Comparison of ENCODE assay signal across 1 cellular context in genomic region chr3:198106265-198106664, GRCh38.
TF ChIP-seq lines count a peak whose summit lies in the region.

No MANE protein-coding gene starts in this region.

TF ChIP-seq in K562, 482 proteins besides CTCF, POLR2A, EP300 and RAD21 (continued from another document and continues in another):
- no peak for TF ChIP-seq LCOR (CRISPR knock-in tag; IDR thresholded peaks at IDR 0.05)
- no peak for TF ChIP-seq ZNF696 (CRISPR knock-in tag; conservative IDR thresholded peaks at IDR 0.05)
- TF ChIP-seq FOXA3 (CRISPR knock-in tag; conservative IDR thresholded peaks at IDR 0.05 in 1 of 2, IDR thresholded peaks at IDR 0.05 in 1 of 2): no peak
- no peak for TF ChIP-seq LEF1 (IDR thresholded peaks at IDR 0.05)
- no peak for TF ChIP-seq XRCC5 (IDR thresholded peaks at IDR 0.05; ENCODE audit: low read depth, low read length)
- TF ChIP-seq FOS (IDR thresholded peaks at IDR 0.05; ENCODE audit: extremely low read depth, insufficient read length): no peak
- no peak for TF ChIP-seq ZBTB17 (CRISPR knock-in tag; IDR thresholded peaks at IDR 0.05)
- no peak for TF ChIP-seq PPARD (CRISPR knock-in tag; IDR thresholded peaks at IDR 0.05)
- TF ChIP-seq BMI1 (IDR thresholded peaks at IDR 0.05; ENCODE audit: low read length): no peak
- TF ChIP-seq, protein P1, sequence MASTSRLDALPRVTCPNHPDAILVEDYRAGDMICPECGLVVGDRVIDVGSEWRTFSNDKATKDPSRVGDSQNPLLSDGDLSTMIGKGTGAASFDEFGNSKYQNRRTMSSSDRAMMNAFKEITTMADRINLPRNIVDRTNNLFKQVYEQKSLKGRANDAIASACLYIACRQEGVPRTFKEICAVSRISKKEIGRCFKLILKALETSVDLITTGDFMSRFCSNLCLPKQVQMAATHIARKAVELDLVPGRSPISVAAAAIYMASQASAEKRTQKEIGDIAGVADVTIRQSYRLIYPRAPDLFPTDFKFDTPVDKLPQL (IDR thresholded peaks at IDR 0.05; ENCODE audit: extremely low read depth, insufficient read length): peak; percentile 69
- TF ChIP-seq ZC3H8 (IDR thresholded peaks at IDR 0.05): no peak
- no peak for TF ChIP-seq NCOR1 (IDR thresholded peaks at IDR 0.05)
- TF ChIP-seq RBM15 (IDR thresholded peaks at IDR 0.05; ENCODE audit: insufficient read depth, low read length): no peak
- TF ChIP-seq POLR3G (IDR thresholded peaks at IDR 0.05; ENCODE audit: extremely low read depth, insufficient read length, insufficient replicate concordance): no peak
- no peak for TF ChIP-seq ARID3A (IDR thresholded peaks at IDR 0.05; ENCODE audit: borderline replicate concordance, low read depth, low read length)
- TF ChIP-seq BHLHE40 (IDR thresholded peaks at IDR 0.05; ENCODE audit: low read length): no peak; the same call in 1 of the 2 replicates
- TF ChIP-seq DDX20 (tag; IDR thresholded peaks at IDR 0.05; ENCODE audit: low read depth): no peak
- TF ChIP-seq, protein P2, sequence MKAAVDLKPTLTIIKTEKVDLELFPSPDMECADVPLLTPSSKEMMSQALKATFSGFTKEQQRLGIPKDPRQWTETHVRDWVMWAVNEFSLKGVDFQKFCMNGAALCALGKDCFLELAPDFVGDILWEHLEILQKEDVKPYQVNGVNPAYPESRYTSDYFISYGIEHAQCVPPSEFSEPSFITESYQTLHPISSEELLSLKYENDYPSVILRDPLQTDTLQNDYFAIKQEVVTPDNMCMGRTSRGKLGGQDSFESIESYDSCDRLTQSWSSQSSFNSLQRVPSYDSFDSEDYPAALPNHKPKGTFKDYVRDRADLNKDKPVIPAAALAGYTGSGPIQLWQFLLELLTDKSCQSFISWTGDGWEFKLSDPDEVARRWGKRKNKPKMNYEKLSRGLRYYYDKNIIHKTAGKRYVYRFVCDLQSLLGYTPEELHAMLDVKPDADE (conservative IDR thresholded peaks at IDR 0.05; ENCODE audit: control insufficient read depth, low read depth, low read length): no peak
- TF ChIP-seq SMAD3 (CRISPR knock-in tag; conservative IDR thresholded peaks at IDR 0.05): no peak
- no peak for TF ChIP-seq PRPF4 (IDR thresholded peaks at IDR 0.05; ENCODE audit: insufficient read depth, low read depth, low read length, poor library complexity, severe bottlenecking)
- no peak for TF ChIP-seq YY1 (IDR thresholded peaks at IDR 0.05; ENCODE audit: borderline replicate concordance in 1 of 3, control insufficient read depth in 1 of 3, extremely low read depth in 1 of 3, insufficient read depth in 3 of 3, insufficient read length in 1 of 3, insufficient replicate concordance in 2 of 3, low read depth in 1 of 3, low read length in 2 of 3)
- TF ChIP-seq, protein P3, sequence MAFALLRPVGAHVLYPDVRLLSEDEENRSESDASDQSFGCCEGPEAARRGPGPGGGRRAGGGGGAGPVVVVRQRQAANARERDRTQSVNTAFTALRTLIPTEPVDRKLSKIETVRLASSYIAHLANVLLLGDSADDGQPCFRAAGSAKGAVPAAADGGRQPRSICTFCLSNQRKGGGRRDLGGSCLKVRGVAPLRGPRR (CRISPR knock-in tag; IDR thresholded peaks at IDR 0.05): no peak
- no peak for TF ChIP-seq BRF1 (IDR thresholded peaks at IDR 0.05; ENCODE audit: borderline replicate concordance, extremely low read depth, insufficient read length)
- TF ChIP-seq ZNF436 (CRISPR knock-in tag; IDR thresholded peaks at IDR 0.05): no peak
- no peak for TF ChIP-seq CREM (IDR thresholded peaks at IDR 0.05; ENCODE audit: low read depth)
- TF ChIP-seq KLF13 (tag; IDR thresholded peaks at IDR 0.05; ENCODE audit: borderline replicate concordance, low read depth): no peak
- no peak for TF ChIP-seq ZNF778 (CRISPR knock-in tag; IDR thresholded peaks at IDR 0.05)
- TF ChIP-seq ELF2 (CRISPR knock-in tag; IDR thresholded peaks at IDR 0.05): no peak
- no peak for TF ChIP-seq CC2D1A (IDR thresholded peaks at IDR 0.05)
- TF ChIP-seq, protein P4, sequence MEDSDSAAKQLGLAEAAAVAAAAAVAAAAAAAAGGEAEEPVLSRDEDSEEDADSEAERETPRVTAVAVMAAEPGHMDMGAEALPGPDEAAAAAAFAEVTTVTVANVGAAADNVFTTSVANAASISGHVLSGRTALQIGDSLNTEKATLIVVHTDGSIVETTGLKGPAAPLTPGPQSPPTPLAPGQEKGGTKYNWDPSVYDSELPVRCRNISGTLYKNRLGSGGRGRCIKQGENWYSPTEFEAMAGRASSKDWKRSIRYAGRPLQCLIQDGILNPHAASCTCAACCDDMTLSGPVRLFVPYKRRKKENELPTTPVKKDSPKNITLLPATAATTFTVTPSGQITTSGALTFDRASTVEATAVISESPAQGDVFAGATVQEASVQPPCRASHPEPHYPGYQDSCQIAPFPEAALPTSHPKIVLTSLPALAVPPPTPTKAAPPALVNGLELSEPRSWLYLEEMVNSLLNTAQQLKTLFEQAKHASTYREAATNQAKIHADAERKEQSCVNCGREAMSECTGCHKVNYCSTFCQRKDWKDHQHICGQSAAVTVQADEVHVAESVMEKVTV (CRISPR knock-in tag; IDR thresholded peaks at IDR 0.05): no peak
- peak; percentile 23 for TF ChIP-seq CCNT2 (IDR thresholded peaks at IDR 0.05; ENCODE audit: borderline replicate concordance, extremely low read depth, insufficient read length, low read depth, low read length)
- TF ChIP-seq TSC22D4 (tag; IDR thresholded peaks at IDR 0.05): no peak
- TF ChIP-seq ZNF174 (CRISPR knock-in tag; IDR thresholded peaks at IDR 0.05): 0 out of 2 replicates have a peak, but pooled peaks have one; percentile 47
- TF ChIP-seq SMARCE1 (IDR thresholded peaks at IDR 0.05): peak; percentile 41; the same call in 1 of the 2 replicates
- TF ChIP-seq ZNF143 (CRISPR knock-in tag; IDR thresholded peaks at IDR 0.05): no peak
- no peak for TF ChIP-seq ZFP1 (CRISPR knock-in tag; IDR thresholded peaks at IDR 0.05)
- TF ChIP-seq SMAD2 (IDR thresholded peaks at IDR 0.05; ENCODE audit: low read depth, low read length): no peak
- TF ChIP-seq RNF219 (CRISPR knock-in tag; IDR thresholded peaks at IDR 0.05): no peak
- TF ChIP-seq RREB1 (CRISPR knock-in tag; IDR thresholded peaks at IDR 0.05): no peak
- TF ChIP-seq UBTF (IDR thresholded peaks at IDR 0.05; ENCODE audit: borderline replicate concordance in 1 of 2, low read depth in 2 of 2, low read length in 2 of 2): no peak
- no peak for TF ChIP-seq POU5F1 (IDR thresholded peaks at IDR 0.05; ENCODE audit: borderline replicate concordance, low read depth, low read length, partially characterized antibody)
- no peak for TF ChIP-seq CBX1 (IDR thresholded peaks at IDR 0.05; ENCODE audit: low read depth)
- TF ChIP-seq ZNF224 (CRISPR knock-in tag; IDR thresholded peaks at IDR 0.05): no peak
- no peak for TF ChIP-seq FOXK2 (conservative IDR thresholded peaks at IDR 0.05 in 1 of 2, IDR thresholded peaks at IDR 0.05 in 1 of 2; ENCODE audit: low read depth in 2 of 2)
- no peak for TF ChIP-seq RBM34 (IDR thresholded peaks at IDR 0.05; ENCODE audit: borderline replicate concordance, insufficient read depth, low read length)
- no peak for TF ChIP-seq GTF2E2 (tag; IDR thresholded peaks at IDR 0.05)
- no peak for TF ChIP-seq PTTG1 (tag; IDR thresholded peaks at IDR 0.05; ENCODE audit: low read depth)
- TF ChIP-seq TFE3 (CRISPR knock-in tag; IDR thresholded peaks at IDR 0.05): no peak
- no peak for TF ChIP-seq RNF2 (IDR thresholded peaks at IDR 0.05)
